In the genomic region with DNA sequence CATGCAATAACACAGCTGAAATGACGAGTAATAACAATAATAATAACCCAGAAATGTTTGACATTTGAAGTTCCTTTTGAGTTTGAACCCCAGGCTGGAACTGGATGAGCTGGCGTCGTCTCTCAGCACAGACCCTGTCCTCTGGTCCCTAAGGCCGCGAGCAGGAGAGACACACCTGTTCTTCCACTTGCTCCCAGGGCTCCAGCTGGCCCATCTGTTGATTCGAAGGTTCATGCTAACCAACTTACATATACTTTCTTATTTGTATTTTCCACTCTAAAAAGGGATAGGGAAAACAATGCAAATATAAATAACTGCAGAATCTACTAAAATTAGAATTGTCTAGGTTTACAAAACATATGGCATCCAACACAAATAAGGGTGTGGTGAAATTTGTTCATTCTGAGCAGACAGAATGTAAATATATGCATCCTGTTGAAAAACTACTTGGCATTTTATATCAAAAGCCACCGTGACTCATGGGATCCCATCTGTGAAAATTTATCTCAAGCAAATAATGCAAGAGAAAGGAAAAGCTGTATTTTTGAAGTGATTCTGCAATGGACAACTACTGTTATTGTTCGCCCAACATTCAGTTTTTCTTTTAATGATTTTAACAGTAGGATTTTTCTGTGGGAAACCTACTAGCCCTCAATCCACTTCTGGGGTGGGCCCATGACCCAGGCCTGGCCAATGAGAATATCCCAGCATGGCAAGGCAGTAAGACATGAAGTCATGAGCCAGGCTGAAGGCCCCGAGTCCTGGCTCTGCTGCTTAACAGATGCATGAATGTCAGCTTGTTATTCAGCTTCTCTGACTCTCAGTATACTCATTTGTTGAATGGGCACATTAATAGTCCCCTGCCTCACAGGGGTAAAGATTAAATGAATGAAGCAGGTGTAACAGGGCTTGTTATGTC, we compare ENCODE assay signal across 8 cellular contexts. TPM values are rescaled to one million over a fixed set of nuclear protein-coding genes. Genes with fewer than 3 reads are reported as not detected.
A peak's percentile ranks its signal among the peaks of the same experiment; 100 is the strongest.
DNase-seq lines count a peak whose midpoint lies in the region; TF ChIP-seq lines count a peak whose summit lies in the region.

No MANE protein-coding gene starts in this region.

- DNase-seq in GM12865 (ENCODE audit: low read depth), result no peak
- no peak for DNase-seq in Peyer's patch
- DNase-seq in fibroblast of mammary gland (ENCODE audit: low read depth), result peak; percentile 79
- DNase-seq in retinal pigment epithelial cell (ENCODE audit: low read depth), result no peak
- DNase-seq in stimulated activated CD4-positive, alpha-beta T cell treated with anti-CD3 and anti-CD28 coated beads, Interleukin-2, amount 100 ng/mL, for 48 hours, result no peak
- DNase-seq in stimulated activated CD4-positive, alpha-beta T cell treated with anti-CD3 and anti-CD28 coated beads, Interleukin-4, amount 100 ng/mL, for 4 hours, result no peak
- no peak for DNase-seq in stimulated activated CD4-positive, alpha-beta T cell treated with anti-CD3 and anti-CD28 coated beads, Interleukin-1b, Interleukin-23, amount 100 ng/mL, for 48 hours
- DNase-seq in NCI-H510A treated with DMSO at 0.1 percent for 48 hours (lab: John Stamatoyannopoulos, UW), result no peak

- H3K36me3 ChIP-seq in Peyer's patch, result no peaks in the 10 kb centered on the region

- H3K4me3 ChIP-seq in GM12865 (ENCODE audit: low read depth, low read length) (peak overlapping the region; percentile 73), Peyer's patch (peak overlapping the region in 2 of 4 donors; percentile 63 to 92), fibroblast of mammary gland (ENCODE audit: control insufficient read depth, low read depth, low read length) (peak overlapping the region; percentile 76), retinal pigment epithelial cell (ENCODE audit: low read length) (peak overlapping the region; percentile 78)

- TF ChIP-seq POLR2A in Peyer's patch (IDR thresholded peaks at IDR 0.05), result no peak

- no peaks in the 10 kb centered on the region for H3K9me3 ChIP-seq in Peyer's patch

- H3K27me3 ChIP-seq in Peyer's patch, result no peaks in the 10 kb centered on the region

- TF ChIP-seq CTCF in GM12865 (IDR thresholded peaks at IDR 0.05; ENCODE audit: insufficient read depth, low read depth, low read length, missing control alignments) (no peak), Peyer's patch (IDR thresholded peaks at IDR 0.05) (no peak), fibroblast of mammary gland (conservative IDR thresholded peaks at IDR 0.05; ENCODE audit: control insufficient read depth, insufficient read depth, low read depth, low read length) (no peak), retinal pigment epithelial cell (conservative IDR thresholded peaks at IDR 0.05; ENCODE audit: low read depth, low read length) (no peak)

- H3K27ac ChIP-seq in Peyer's patch, result peak overlapping the region; percentile 78 to 95 (median 86)

- peaks cover 0 to 7% (median 0%) of the 10 kb centered on the region in 4 donors for H3K4me1 ChIP-seq in Peyer's patch

RNA-seq across cellular contexts. Expression of a gene that starts 13.2 kb away (rescaled TPM):
- total RNA-seq in Peyer's patch, result 10 to 100 TPM in 1 of 4 donors, 1 to 10 TPM in 3; 4.0 to 25.6 (median 7.9) TPM
